ENCODE assay signal across 19 cellular contexts in the genomic region with DNA sequence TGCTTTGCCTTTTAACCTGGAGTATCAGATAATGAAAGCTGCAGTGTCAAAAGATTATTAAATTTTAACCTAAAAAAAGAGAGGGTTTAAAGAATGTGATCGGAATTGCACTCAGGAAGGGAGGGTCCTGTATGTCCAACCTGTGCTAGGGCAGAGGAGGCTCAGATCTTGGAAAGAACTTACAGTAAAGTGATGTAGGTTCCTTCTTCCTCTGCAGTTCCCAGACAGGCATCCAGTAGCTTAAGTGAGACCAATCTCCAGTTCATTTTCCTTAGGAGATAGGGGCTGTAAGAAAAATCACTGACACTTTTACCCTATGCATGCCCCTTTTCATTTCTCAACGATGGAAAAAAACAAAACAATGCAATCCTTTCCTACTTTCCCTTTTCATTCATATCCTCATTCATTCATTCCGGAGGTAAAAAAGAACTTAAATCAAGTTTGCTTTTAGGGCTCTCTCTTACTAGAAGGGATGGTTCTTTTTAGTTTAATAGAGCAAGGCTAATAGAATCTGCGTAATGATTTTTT.
"Had no signal": no experiment of that assay in that cellular context is flagged by ENCODE, and none has a peak within 500 bp of the region (broad histone marks: within the 10 kb centered on the region; RNA-seq: fewer than 3 reads in every experiment).

No MANE protein-coding gene starts in this region.

- H3K9me3 ChIP-seq: esophagus squamous epithelium, SK-N-SH, stomach had no signal

- H3K27me3 ChIP-seq: esophagus squamous epithelium, stomach had no signal

- H3K36me3 Mint-ChIP-seq: brain, natural killer cell, type B pancreatic cell had no signal

- ATAC-seq: activated CD4-positive, CD25-positive, alpha-beta regulatory T cell treated with anti-CD3 and anti-CD28 coated beads, Interleukin-2, amount 50 U/mL, for 24 hours; activated naive CD8-positive, alpha-beta T cell treated with anti-CD3 and anti-CD28 coated beads, Interleukin-2, amount 50 U/mL, for 24 hours; natural killer cell; sciatic nerve had no signal

- H3K4me3 ChIP-seq: esophagus squamous epithelium, smooth muscle cell, stomach had no signal

- DNase-seq: activated CD4-positive, alpha-beta T cell treated with anti-CD3 and anti-CD28 coated beads, Interleukin-2, amount 50 U/mL, for 4 hours; activated naive CD4-positive, alpha-beta T cell treated with Interleukin-2 at 50 U/mL for 16 hours; activated naive CD8-positive, alpha-beta T cell treated with anti-CD3 and anti-CD28 coated beads, Interleukin-2, amount 50 U/mL, for 24 hours; anterior cingulate cortex; cerebellar nuclear complex; effector memory CD4-positive, alpha-beta T cell; esophagus squamous epithelium; mesendoderm; natural killer cell; SK-N-SH; stimulated activated CD4-positive, alpha-beta T cell treated with anti-CD3 and anti-CD28 coated beads, Interleukin-4, amount 100 ng/mL, for 1 hour; stomach had no signal

- H3K36me3 ChIP-seq: esophagus squamous epithelium, stomach had no signal

- H3K9me3 Mint-ChIP-seq: activated naive CD8-positive, alpha-beta T cell treated with anti-CD3 and anti-CD28 coated beads, Interleukin-2, amount 50 U/mL, for 24 hours; dendritic cell treated with granulocyte-macrophage colony-stimulating factor and Interleukin-4, amounts not matched to agents 40 ng/mL and 50 ng/mL, for 4 days; natural killer cell; type B pancreatic cell had no signal

- H3K4me3 Mint-ChIP-seq: activated naive CD8-positive, alpha-beta T cell treated with anti-CD3 and anti-CD28 coated beads, Interleukin-2, amount 50 U/mL, for 24 hours; brain; dendritic cell treated with granulocyte-macrophage colony-stimulating factor and Interleukin-4, amounts not matched to agents 40 ng/mL and 50 ng/mL, for 4 days; natural killer cell; type B pancreatic cell had no signal

- H3K27me3 Mint-ChIP-seq: activated naive CD8-positive, alpha-beta T cell treated with anti-CD3 and anti-CD28 coated beads, Interleukin-2, amount 50 U/mL, for 24 hours; brain; dendritic cell treated with granulocyte-macrophage colony-stimulating factor and Interleukin-4, amounts not matched to agents 40 ng/mL and 50 ng/mL, for 4 days; type B pancreatic cell had no signal

- H3K27ac Mint-ChIP-seq: activated naive CD8-positive, alpha-beta T cell treated with anti-CD3 and anti-CD28 coated beads, Interleukin-2, amount 50 U/mL, for 24 hours; activated T-helper 2 cell treated with anti-CD3 and anti-CD28 coated beads, Interferon-gamma antibody, Interleukin-2, Interleukin-4, amounts not matched to agents 10 μg/mL and 5 μg/mL and 100 μg/mL, durations not matched to agents 14 hours and 24 hours and 36 hours; brain; dendritic cell treated with granulocyte-macrophage colony-stimulating factor and Interleukin-4, amounts not matched to agents 40 ng/mL and 50 ng/mL, for 4 days; type B pancreatic cell had no signal

- H3K27ac ChIP-seq: esophagus squamous epithelium, stomach had no signal
